28 cellular contexts compared by ENCODE assay signal in genomic region chr13:77319536-77319935, GRCh38. TPM values are rescaled to one million over a fixed set of nuclear protein-coding genes. Genes with fewer than 3 reads are reported as not detected.
DNase-seq lines count a peak whose midpoint lies in the region; ATAC-seq and TF ChIP-seq lines count a peak whose summit lies in the region.
"Had no signal": no experiment of that assay in that cellular context is flagged by ENCODE, and none has a peak within 500 bp of the region (broad histone marks: within the 10 kb centered on the region; RNA-seq: fewer than 3 reads in every experiment).

No MANE protein-coding gene starts in this region.

- H3K4me1 Mint-ChIP-seq in activated CD4-positive, alpha-beta T cell treated with anti-CD3 and anti-CD28 coated beads, Interleukin-2, amount 10 ng/mL, durations not matched to agents 7 days and 5 days: peaks cover 78% of the 10 kb centered on the region
- H3K4me1 Mint-ChIP-seq in CD8-positive, alpha-beta T cell (ENCODE audit: low read depth): peaks cover 92% of the 10 kb centered on the region
- H3K4me1 Mint-ChIP-seq in WTC11: peaks cover 44% of the 10 kb centered on the region
- peaks cover 63 to 99% (median 83%) of the 10 kb centered on the region in 3 donors for H3K4me1 Mint-ChIP-seq in naive B cell

- H3K9ac ChIP-seq in trophoblast cell (ENCODE audit: low read length): no peak overlapping the region
- H3K9ac ChIP-seq: neural progenitor cell had no signal

- H3K9me3 ChIP-seq in CD8-positive, alpha-beta T cell (ENCODE audit: low read length): no peaks in the 10 kb centered on the region
- H3K9me3 ChIP-seq in trophoblast cell (ENCODE audit: insufficient read depth, low read depth, low read length): no peaks in the 10 kb centered on the region
- H3K9me3 ChIP-seq in mucosa of descending colon: no peaks in the 10 kb centered on the region
- H3K9me3 ChIP-seq: stomach, thyroid gland, vagina had no signal

- no peak overlapping the region for H2BK5ac ChIP-seq in trophoblast cell (ENCODE audit: low read depth, low read length, poor library complexity)

- H3K27me3 ChIP-seq in CD8-positive, alpha-beta T cell (ENCODE audit: insufficient read depth, low read length): no peaks in the 10 kb centered on the region
- H3K27me3 ChIP-seq in trophoblast cell (ENCODE audit: insufficient read depth, low read length): no peaks in the 10 kb centered on the region
- H3K27me3 ChIP-seq: cardiac muscle cell, neural progenitor cell, stomach, thyroid gland, vagina had no signal

- WGBS in trophoblast cell (ENCODE audit: extremely low coverage, insufficient coverage, insufficient read length): no CpG with 5 or more reads among the region's 2 CpGs

- H4K91ac ChIP-seq in trophoblast cell (ENCODE audit: low read depth, low read length): no peak overlapping the region

- peaks cover 77% of the 10 kb centered on the region for H3K4me1 ChIP-seq in CD8-positive, alpha-beta T cell (ENCODE audit: insufficient read depth, low read length)
- no peaks in the 10 kb centered on the region for H3K4me1 ChIP-seq in trophoblast cell (ENCODE audit: control insufficient read depth in 1 of 2, insufficient read depth in 2 of 2, low read length in 2 of 2)
- H3K4me1 ChIP-seq in mucosa of descending colon (ENCODE audit: low read depth): no peaks in the 10 kb centered on the region

- POLR2A ChIA-PET in activated CD4-positive, alpha-beta T cell treated with anti-CD3 and anti-CD28 coated beads, Interleukin-2, amount 10 ng/mL, durations not matched to agents 7 days and 5 days (lab: Charles Lee): no interaction called here
- POLR2A ChIA-PET in CD8-positive, alpha-beta T cell (lab: Charles Lee): no interaction called here
- POLR2A ChIA-PET in WTC11 (lab: Charles Lee): interaction anchor here (1.0 kb wide), 1 partner anchor 10 kb away, joined by 3 read pairs; no protein-coding TSS in a partner anchor

- no peak overlapping the region for H2BK120ac ChIP-seq in trophoblast cell (ENCODE audit: insufficient read depth, low read length, poor library complexity)

- CTCF ChIA-PET in activated CD4-positive, alpha-beta T cell treated with anti-CD3 and anti-CD28 coated beads, Interleukin-2, amount 10 ng/mL, durations not matched to agents 7 days and 5 days (lab: Charles Lee): interaction anchor here (1.0 kb wide), 1 partner anchor 179 kb away, joined by 3 read pairs; no protein-coding TSS in a partner anchor
- CTCF ChIA-PET in CD8-positive, alpha-beta T cell (lab: Charles Lee): interaction anchor here (1.1 kb wide), 1 partner anchor 158 kb away, joined by 3 read pairs; no protein-coding TSS in a partner anchor
- CTCF ChIA-PET in WTC11 (lab: Charles Lee): interaction anchor here (1.6 to 2.1 kb wide), 2 partner anchors 10 to 158 kb away, joined by 4 to 6 read pairs; no protein-coding TSS in a partner anchor

- no peaks in the 10 kb centered on the region for H3K79me2 ChIP-seq in trophoblast cell (ENCODE audit: control insufficient read depth, insufficient read depth, low read length, poor library complexity)

- H3K27ac Mint-ChIP-seq in activated CD4-positive, alpha-beta T cell treated with anti-CD3 and anti-CD28 coated beads, Interleukin-2, amount 10 ng/mL, durations not matched to agents 7 days and 5 days: peak overlapping the region; percentile 3
- peak overlapping the region; percentile 58 for H3K27ac Mint-ChIP-seq in CD8-positive, alpha-beta T cell
- H3K27ac Mint-ChIP-seq in WTC11 (peak overlapping the region; percentile 44; the same call in 1 of the 2 replicates), naive B cell (peak overlapping the region in 4 of 6 donors; percentile 33 to 42 (median 34))
- H3K27ac Mint-ChIP-seq: activated CD8-positive, alpha-beta memory T cell treated with anti-CD3 and anti-CD28 coated beads, Interleukin-2, amount 10 ng/mL, durations not matched to agents 7 days and 5 days; activated naive CD4-positive, alpha-beta T cell treated with anti-CD3 and anti-CD28 coated beads, Interleukin-2, amount 50 U/mL, for 72 hours; neural progenitor cell had no signal

- no peaks in the 10 kb centered on the region for H3K9me3 Mint-ChIP-seq in activated CD4-positive, alpha-beta T cell treated with anti-CD3 and anti-CD28 coated beads, Interleukin-2, amount 10 ng/mL, durations not matched to agents 7 days and 5 days
- no peaks in the 10 kb centered on the region for H3K9me3 Mint-ChIP-seq in CD8-positive, alpha-beta T cell
- H3K9me3 Mint-ChIP-seq in WTC11 (no peaks in the 10 kb centered on the region), naive B cell (no peaks in the 10 kb centered on the region)
- H3K9me3 Mint-ChIP-seq: activated naive CD4-positive, alpha-beta T cell treated with anti-CD3 and anti-CD28 coated beads, Interleukin-2, amount 50 U/mL, for 72 hours; effector memory CD8-positive, alpha-beta T cell; neural progenitor cell had no signal

- H3K36me3 ChIP-seq in CD8-positive, alpha-beta T cell (ENCODE audit: insufficient read depth, low read length): no peaks in the 10 kb centered on the region
- H3K36me3 ChIP-seq in trophoblast cell (ENCODE audit: control insufficient read depth in 1 of 2, insufficient read depth in 2 of 2, low read length in 2 of 2) (peaks cover 0 to 1% of the 10 kb centered on the region in 2 experiments), mucosa of descending colon (ENCODE audit: low read depth) (no peaks in the 10 kb centered on the region)
- H3K36me3 ChIP-seq: cardiac muscle cell, neural progenitor cell, thyroid gland, vagina had no signal

- H2BK12ac ChIP-seq in trophoblast cell (ENCODE audit: low read length): no peak overlapping the region

- intact Hi-C loops in CD8-positive, alpha-beta T cell (cut with DNase I, micrococcal nuclease): loop anchor here in 1 of 2 experiments (2.0 to 5.0 kb wide), 2 partner anchors 15 to 37 kb away; no protein-coding TSS in a partner anchor
- intact Hi-C loops in mucosa of descending colon (cut with DNase I, micrococcal nuclease): no loop called here

- H3K27me3 Mint-ChIP-seq in activated CD4-positive, alpha-beta T cell treated with anti-CD3 and anti-CD28 coated beads, Interleukin-2, amount 10 ng/mL, durations not matched to agents 7 days and 5 days: no peaks in the 10 kb centered on the region
- H3K27me3 Mint-ChIP-seq in CD8-positive, alpha-beta T cell (ENCODE audit: low read depth): no peaks in the 10 kb centered on the region
- H3K27me3 Mint-ChIP-seq in WTC11 (ENCODE audit: low read depth) (no peaks in the 10 kb centered on the region), naive B cell (no peaks in the 10 kb centered on the region)
- H3K27me3 Mint-ChIP-seq: activated CD8-positive, alpha-beta memory T cell treated with anti-CD3 and anti-CD28 coated beads, Interleukin-2, amount 10 ng/mL, durations not matched to agents 7 days and 5 days; effector memory CD8-positive, alpha-beta T cell had no signal

- H3K14ac ChIP-seq in trophoblast cell (ENCODE audit: low read length): no peak overlapping the region

- peaks cover 22% of the 10 kb centered on the region for H3K36me3 Mint-ChIP-seq in activated CD4-positive, alpha-beta T cell treated with anti-CD3 and anti-CD28 coated beads, Interleukin-2, amount 10 ng/mL, durations not matched to agents 7 days and 5 days (ENCODE audit: low read depth)
- H3K36me3 Mint-ChIP-seq in CD8-positive, alpha-beta T cell: peaks cover 12% of the 10 kb centered on the region
- no peaks in the 10 kb centered on the region for H3K36me3 Mint-ChIP-seq in WTC11
- H3K36me3 Mint-ChIP-seq in naive B cell: no peaks in the 10 kb centered on the region
- H3K36me3 Mint-ChIP-seq: activated naive CD4-positive, alpha-beta T cell treated with anti-CD3 and anti-CD28 coated beads, Interleukin-2, amount 50 U/mL, for 72 hours; neural progenitor cell had no signal

- DNase-seq in activated CD4-positive, alpha-beta T cell treated with anti-CD3 and anti-CD28 coated beads, Interleukin-2, amount 10 ng/mL, durations not matched to agents 7 days and 5 days: no peak
- no peak for DNase-seq in activated CD4-positive, alpha-beta T cell treated with anti-CD3 and anti-CD28 coated beads, Interleukin-2, amount 50 U/mL, for 48 hours
- DNase-seq in CD8-positive, alpha-beta T cell: no peak
- DNase-seq in WTC11 (ENCODE audit: low spot score): no peak
- no peak for DNase-seq in naive B cell
- no peak for DNase-seq in trophoblast cell
- no peak for DNase-seq in mucosa of descending colon
- DNase-seq: activated CD4-positive, alpha-beta T cell treated with anti-CD3 and anti-CD28 coated beads for 48 hours; activated CD8-positive, alpha-beta memory T cell treated with anti-CD3 and anti-CD28 coated beads, Interleukin-2, amount 10 ng/mL, durations not matched to agents 7 days and 5 days; DMS153; effector memory CD8-positive, alpha-beta T cell; H7; hippocampal formation; Karpas-422; NCI-H1417 treated with DMSO at 0.1 percent for 48 hours; NCI-H2081 treated with DMSO at 0.1 percent for 48 hours; NCI-H2227 treated with DMSO at 0.1 percent for 48 hours; NCI-H526; NK-92 treated with Interleukin-12 subunit alpha and Interleukin-12 subunit beta, amount 100 ng/mL, for 24 hours; PC-9; stimulated activated CD4-positive, alpha-beta T cell treated with anti-CD3 and anti-CD28 coated beads, Interleukin-1b, Interleukin-23, amount 100 ng/mL, for 48 hours; stomach; thyroid gland had no signal

- H3K4me3 Mint-ChIP-seq in activated CD4-positive, alpha-beta T cell treated with anti-CD3 and anti-CD28 coated beads, Interleukin-2, amount 10 ng/mL, durations not matched to agents 7 days and 5 days: no peak overlapping the region
- no peak overlapping the region for H3K4me3 Mint-ChIP-seq in CD8-positive, alpha-beta T cell
- no peak overlapping the region for H3K4me3 Mint-ChIP-seq in WTC11
- H3K4me3 Mint-ChIP-seq in naive B cell: peak overlapping the region in 1 of 8 donors; percentile 7
- H3K4me3 Mint-ChIP-seq: activated CD8-positive, alpha-beta memory T cell treated with anti-CD3 and anti-CD28 coated beads, Interleukin-2, amount 10 ng/mL, durations not matched to agents 7 days and 5 days; neural progenitor cell had no signal

- H3K4me2 ChIP-seq in trophoblast cell (ENCODE audit: low read length): no peak overlapping the region
- H3K4me2 ChIP-seq: neural progenitor cell, PC-9 had no signal

- no peaks in the 10 kb centered on the region for H3K79me1 ChIP-seq in trophoblast cell (ENCODE audit: low read length)

- H3K27ac ChIP-seq in CD8-positive, alpha-beta T cell (ENCODE audit: low read depth, low read length): no peak overlapping the region
- H3K27ac ChIP-seq in trophoblast cell (ENCODE audit: low read depth, low read length): no peak overlapping the region
- H3K27ac ChIP-seq: cardiac muscle cell, neural progenitor cell, PC-9, stomach, thyroid gland, vagina had no signal

- H3K18ac ChIP-seq in trophoblast cell (ENCODE audit: low read length): no peak overlapping the region

- H4K8ac ChIP-seq in trophoblast cell (ENCODE audit: low read depth, low read length): no peak overlapping the region

- no peak overlapping the region for H3K23ac ChIP-seq in trophoblast cell (ENCODE audit: low read length)

- no peak overlapping the region for H3K4me3 ChIP-seq in CD8-positive, alpha-beta T cell (ENCODE audit: low read depth, low read length)
- H3K4me3 ChIP-seq in trophoblast cell (ENCODE audit: low read depth, low read length) (no peak overlapping the region), mucosa of descending colon (no peak overlapping the region)
- H3K4me3 ChIP-seq: cardiac muscle cell, neural progenitor cell, PC-9, stomach, thyroid gland, vagina had no signal

- no peak overlapping the region for H4K12ac ChIP-seq in trophoblast cell (ENCODE audit: low read depth, low read length)

- no peak for TF ChIP-seq CTCF in CD8-positive, alpha-beta T cell (IDR thresholded peaks at IDR 0.05)
- TF ChIP-seq CTCF in WTC11 (IDR thresholded peaks at IDR 0.05): no peak
- TF ChIP-seq CTCF in mucosa of descending colon (IDR thresholded peaks at IDR 0.05): no peak

- no peak for ATAC-seq in CD8-positive, alpha-beta T cell
- ATAC-seq in WTC11: no peak
- ATAC-seq in naive B cell (ENCODE audit: low read depth in 2 of 2): no peak
- no peak for ATAC-seq in HG03378 (IDR thresholded peaks at IDR 0.05; ENCODE audit: unreplicated experiment)
- no peak for ATAC-seq in mucosa of descending colon
- ATAC-seq: activated CD8-positive, alpha-beta memory T cell treated with anti-CD3 and anti-CD28 coated beads, Interleukin-2, amount 10 ng/mL, durations not matched to agents 7 days and 5 days; effector memory CD8-positive, alpha-beta T cell had no signal

- no peak overlapping the region for H2AK5ac ChIP-seq in trophoblast cell (ENCODE audit: low read length)

- no peak overlapping the region for H2AFZ ChIP-seq in trophoblast cell (ENCODE audit: insufficient read depth, low read length, poor library complexity)
- H2AFZ ChIP-seq: neural progenitor cell, PC-9 had no signal

- H3K4ac ChIP-seq in trophoblast cell (ENCODE audit: low read depth, low read length): no peak overlapping the region

RNA-seq across cellular contexts. Expression of gene MYCBP2, which starts 7.4 kb away (rescaled TPM):
- 100 to 1,000 TPM; 118 to 129 TPM for total RNA-seq in activated CD4-positive, alpha-beta T cell treated with anti-CD3 and anti-CD28 coated beads, Interleukin-2, amount 10 ng/mL, durations not matched to agents 7 days and 5 days
- total RNA-seq in CD8-positive, alpha-beta T cell: 100 to 1,000 TPM in 1 of 2 experiments, 10 to 100 TPM in 1; 92.3 to 105 TPM
- 41.5 to 54.3 TPM (median 45.3 TPM) in 3 replicates for total RNA-seq in WTC11 (2021)
- polyA plus RNA-seq in naive B cell (ENCODE audit: low read depth in 6 of 6): 10 to 100 TPM; 31.5 to 81.0 (median 53.3) TPM
- 23.6 and 25.6 TPM in 2 replicates for polyA plus RNA-seq in trophoblast cell (2013)
- 10 to 100 TPM; 27.6 to 81.5 (median 46.1) TPM for total RNA-seq in mucosa of descending colon

Comparison
In these comparisons a context has a peak if more than half of its experiments do, and no peak if none do; other contexts are left out.
1. H3K27ac Mint-ChIP-seq: peak in every context shown above with its lines; median percentile 58 in CD8-positive, alpha-beta T cell; 44 in WTC11; 34 in naive B cell; 3 in activated CD4-positive, alpha-beta T cell treated with anti-CD3 and anti-CD28 coated beads, Interleukin-2, amount 10 ng/mL, durations not matched to agents 7 days and 5 days.